1 cellular context compared by ENCODE assay signal in genomic region chr22:41833369-41834004, GRCh38.
TF ChIP-seq lines count a peak whose summit lies in the region.

No MANE protein-coding gene starts in this region.

TF ChIP-seq in HepG2, 621 proteins besides CTCF, POLR2A, EP300 and RAD21 (continued from another document and continues in another):
- TF ChIP-seq ZNF576 (CRISPR knock-in tag; IDR thresholded peaks at IDR 0.05) (peak; percentile 70; the same call in 1 of the 2 replicates), ZNF777 (CRISPR knock-in tag; IDR thresholded peaks at IDR 0.05) (peak; percentile 87; the same call in 1 of the 2 replicates), ZSCAN21 (CRISPR knock-in tag; IDR thresholded peaks at IDR 0.05; ENCODE audit: borderline replicate concordance) (peak; percentile 74; the same call in 1 of the 2 replicates), SATB2 (CRISPR knock-in tag; IDR thresholded peaks at IDR 0.05) (0 out of 2 replicates have a peak, but pooled peaks have one; percentile 75), NR1H2 (CRISPR knock-in tag; IDR thresholded peaks at IDR 0.05; ENCODE audit: borderline replicate concordance, low read depth) (peak; percentile 80; the same call in 1 of the 2 replicates), ARNT2 (CRISPR knock-in tag; IDR thresholded peaks at IDR 0.05; ENCODE audit: low read depth) (peak; percentile 21), ZNF550 (CRISPR knock-in tag; IDR thresholded peaks at IDR 0.05; ENCODE audit: borderline replicate concordance) (no peak), ZNF142 (CRISPR knock-in tag; IDR thresholded peaks at IDR 0.05) (0 out of 2 replicates have a peak, but pooled peaks have one; percentile 32), LBX2 (CRISPR knock-in tag; IDR thresholded peaks at IDR 0.05; ENCODE audit: borderline replicate concordance) (0 out of 2 replicates have a peak, but pooled peaks have one; percentile 37), HNRNPK (IDR thresholded peaks at IDR 0.05; ENCODE audit: low read depth, low read length, poor library complexity, severe bottlenecking) (peak; percentile 22), ZFX (CRISPR knock-in tag; IDR thresholded peaks at IDR 0.05; ENCODE audit: low read depth) (peak; percentile 44; the same call in 1 of the 2 replicates), RERE (CRISPR knock-in tag; IDR thresholded peaks at IDR 0.05; ENCODE audit: low read depth) (no peak), KLF15 (CRISPR knock-in tag; IDR thresholded peaks at IDR 0.05; ENCODE audit: borderline replicate concordance) (peak; percentile 48; the same call in 1 of the 2 replicates), ZNF878 (CRISPR knock-in tag; IDR thresholded peaks at IDR 0.05) (no peak), SNAI1 (CRISPR knock-in tag; IDR thresholded peaks at IDR 0.05; ENCODE audit: borderline replicate concordance) (no peak; the same call in 1 of the 2 replicates), TAF1 (CRISPR knock-in tag; IDR thresholded peaks at IDR 0.05) (peak; percentile 61), ZNF275 (CRISPR knock-in tag; IDR thresholded peaks at IDR 0.05; ENCODE audit: borderline replicate concordance) (0 out of 2 replicates have a peak, but pooled peaks have one; percentile 54), SMAD3 (CRISPR knock-in tag; IDR thresholded peaks at IDR 0.05) (no peak), MEIS2 (CRISPR knock-in tag; IDR thresholded peaks at IDR 0.05) (0 out of 2 replicates have a peak, but pooled peaks have one; percentile 40), ZNF614 (CRISPR knock-in tag; IDR thresholded peaks at IDR 0.05; ENCODE audit: borderline replicate concordance) (no peak), FOXO4 (CRISPR knock-in tag; conservative IDR thresholded peaks at IDR 0.05) (0 out of 2 replicates have a peak, but pooled peaks have one; percentile 66), SAP130 (CRISPR knock-in tag; IDR thresholded peaks at IDR 0.05; ENCODE audit: low read depth) (0 out of 2 replicates have a peak, but pooled peaks have one; percentile 37), SP5 (CRISPR knock-in tag; IDR thresholded peaks at IDR 0.05; ENCODE audit: borderline replicate concordance, low read depth) (no peak), ZSCAN20 (CRISPR knock-in tag; IDR thresholded peaks at IDR 0.05; ENCODE audit: borderline replicate concordance) (peak; percentile 81; the same call in 1 of the 2 replicates), NFKB2 (CRISPR knock-in tag; IDR thresholded peaks at IDR 0.05; ENCODE audit: borderline replicate concordance) (peak; percentile 88; the same call in 1 of the 2 replicates), FOXM1 (CRISPR knock-in tag; IDR thresholded peaks at IDR 0.05) (0 out of 2 replicates have a peak, but pooled peaks have one; percentile 71), ETV5 (CRISPR knock-in tag; IDR thresholded peaks at IDR 0.05; ENCODE audit: borderline replicate concordance) (0 out of 2 replicates have a peak, but pooled peaks have one; percentile 4), ZNF30 (CRISPR knock-in tag; IDR thresholded peaks at IDR 0.05) (peak; percentile 26; the same call in 1 of the 2 replicates), PATZ1 (CRISPR knock-in tag; IDR thresholded peaks at IDR 0.05) (peak; percentile 6), KDM6A (CRISPR knock-in tag; IDR thresholded peaks at IDR 0.05; ENCODE audit: low read depth) (no peak), MYC (CRISPR knock-in tag; IDR thresholded peaks at IDR 0.05; ENCODE audit: borderline replicate concordance) (peak; percentile 67), SKIL (CRISPR knock-in tag; IDR thresholded peaks at IDR 0.05; ENCODE audit: borderline replicate concordance) (peak; percentile 29; the same call in 1 of the 2 replicates), AGO1 (IDR thresholded peaks at IDR 0.05; ENCODE audit: low read depth, low read length, poor library complexity, severe bottlenecking) (peak; percentile 63), MXD3 (CRISPR knock-in tag; IDR thresholded peaks at IDR 0.05) (0 out of 2 replicates have a peak, but pooled peaks have one; percentile 24)
